In genomic region chr18:33101316-33101715, GRCh38 we compare ENCODE assay signal across 29 cellular contexts.
"Had no signal": no experiment of that assay in that cellular context is flagged by ENCODE, and none has a peak within 500 bp of the region (broad histone marks: within the 10 kb centered on the region; RNA-seq: fewer than 3 reads in every experiment).

No MANE protein-coding gene starts in this region.

- DNase-seq: activated effector memory CD4-positive, alpha-beta T cell treated with anti-CD3 and anti-CD28 coated beads, Interleukin-2, amount 50 U/mL, for 16 hours; activated effector memory CD4-positive, alpha-beta T cell treated with Interleukin-2 at 50 U/mL for 16 hours; activated gamma-delta T cell; activated gamma-delta T cell treated with Interleukin-2 at 50 U/mL for 16 hours; activated naive CD4-positive, alpha-beta T cell; activated naive CD4-positive, alpha-beta T cell treated with anti-CD3 and anti-CD28 coated beads for 36 hours; activated naive CD4-positive, alpha-beta T cell treated with anti-CD3 and anti-CD28 coated beads, Interleukin-2, amount 10 ng/mL, durations not matched to agents 7 days and 5 days; activated naive CD4-positive, alpha-beta T cell treated with anti-CD3 and anti-CD28 coated beads, Interleukin-2, amount 50 U/mL, for 16 hours; activated naive CD4-positive, alpha-beta T cell treated with Interleukin-2 at 50 U/mL for 16 hours; activated naive CD8-positive, alpha-beta T cell treated with anti-CD3 and anti-CD28 coated beads for 36 hours; activated naive CD8-positive, alpha-beta T cell treated with anti-CD3 and anti-CD28 coated beads, Interleukin-2, amount 10 ng/mL, durations not matched to agents 7 days and 5 days; activated naive CD8-positive, alpha-beta T cell treated with anti-CD3 and anti-CD28 coated beads, Interleukin-2, amount 50 U/mL, for 24 hours; activated T-cell treated with anti-CD3 and anti-CD28 coated beads, Interleukin-2, amount 50 U/mL, for 1 hour; activated T-cell treated with anti-CD3 and anti-CD28 coated beads, Interleukin-2, amount 50 U/mL, for 24 hours; activated T-cell treated with anti-CD3 and anti-CD28 coated beads, Interleukin-2, amount 50 U/mL, for 4 hours; activated T-cell treated with anti-CD3 and anti-CD28 coated beads, Interleukin-2, amount 50 U/mL, for 48 hours; activated T-cell treated with anti-CD3 and anti-CD28 coated beads, Interleukin-2, amount 50 U/mL, for 72 hours; adrenal gland; amniotic stem cell; amygdala; anterior cingulate cortex; aorta; body of pancreas; brain microvascular endothelial cell; caudate nucleus; central memory CD4-positive, alpha-beta T cell; cerebellar nuclear complex had no signal

- ATAC-seq: activated naive CD4-positive, alpha-beta T cell treated with anti-CD3 and anti-CD28 coated beads, Interleukin-2, amount 50 U/mL, for 72 hours; activated naive CD8-positive, alpha-beta T cell treated with anti-CD3 and anti-CD28 coated beads, Interleukin-2, amount 50 U/mL, for 24 hours; activated T-cell treated with anti-CD3 and anti-CD28 coated beads, Interleukin-2, amount 50 U/mL, for 4 hours; activated T-cell treated with anti-CD3 and anti-CD28 coated beads, Interleukin-2, amount 50 U/mL, for 72 hours; activated T-helper 17 cell treated with anti-CD3 and anti-CD28 coated beads, Interleukin-2, amount 50 U/mL, for 72 hours; body of pancreas had no signal
